Comparison of ENCODE assay signal across 8 cellular contexts in genomic region chr20:39081255-39081654, GRCh38.
DNase-seq lines count a peak whose midpoint lies in the region; ATAC-seq, FAIRE-seq and TF ChIP-seq lines count a peak whose summit lies in the region.

No MANE protein-coding gene starts in this region.

- H3K27me3 Mint-ChIP-seq in T-cell = peaks cover 44 to 48% of the 10 kb centered on the region in 2 donors

- TF ChIP-seq POLR2A in A549 (IDR thresholded peaks at IDR 0.05; ENCODE audit: low read length) = no peak
- no peak for TF ChIP-seq POLR2A in NB4 (IDR thresholded peaks at IDR 0.05; ENCODE audit: extremely low read depth, insufficient read length)
- no peak for TF ChIP-seq POLR2A in adrenal gland (IDR thresholded peaks at IDR 0.05)

- no peaks in the 10 kb centered on the region for H3K27me3 ChIP-seq in adrenal gland

- POLR2A ChIA-PET in A549 (lab: Yijun Ruan, JAX) = interaction anchor here (1.0 kb wide), 1 partner anchor 31 kb away, joined by 3 read pairs; no protein-coding TSS in a partner anchor
- POLR2A ChIA-PET in T-cell (lab: Charles Lee) = no interaction called here

- WGBS in A549 (ENCODE audit: missing lambda C conversion rate) = 10% methylated on average over 5 of the region's 5 CpGs
- WGBS in adrenal gland, 4 donors = 10 to 17% (median 14%) methylated on average over 5 of the region's 5 CpGs

- H3K9me3 ChIP-seq in A549 = no peaks in the 10 kb centered on the region
- no peaks in the 10 kb centered on the region for H3K9me3 ChIP-seq in adrenal gland (replicated peaks in 1 of 3)

- H3K36me3 Mint-ChIP-seq in T-cell = no peaks in the 10 kb centered on the region

- peak; percentile 39 to 50; a peak in 3 of 5 replicates for TF ChIP-seq RAD21 in A549 (conservative IDR thresholded peaks at IDR 0.05 in 1 of 2, IDR thresholded peaks at IDR 0.05 in 1 of 2)

- no peak for TF ChIP-seq EP300 in A549 (IDR thresholded peaks at IDR 0.05)

- H3K27ac ChIP-seq in A549 = no peak overlapping the region
- no peak overlapping the region for H3K27ac ChIP-seq in adrenal gland

- H3K36me3 ChIP-seq in adrenal gland (replicated peaks in 1 of 2) = no peaks in the 10 kb centered on the region

- CTCF ChIA-PET in A549 (lab: Yijun Ruan, JAX) = interaction anchor here (0.6 to 17.5 kb wide), 18 partner anchors 9 to 432 kb away, joined by 3 to 332 read pairs (median 4); no protein-coding TSS in a partner anchor
- CTCF ChIA-PET in T-cell (lab: Charles Lee) = interaction anchor here (0.6 to 2.8 kb wide), 5 partner anchors 11 to 95 kb away, joined by 3 to 37 read pairs (median 5); no protein-coding TSS in a partner anchor

- peaks cover 0 to 2% (median 2%) of the 10 kb centered on the region in 3 donors for H3K4me1 Mint-ChIP-seq in T-cell

- ATAC-seq in A549 (peak; percentile 91 to 96), GM18502 (IDR thresholded peaks at IDR 0.05; ENCODE audit: poor library complexity, unreplicated experiment) (peak; percentile 60), T-cell (replicated peaks in 1 of 4) (peak; percentile 68 to 82 (median 74)), left cardiac atrium (peak; percentile 55 to 79), HG03139 (IDR thresholded peaks at IDR 0.05; ENCODE audit: unreplicated experiment) (no peak)

- peak; percentile 69 for TF ChIP-seq CTCF in A549 (IDR thresholded peaks at IDR 0.05)
- peak; percentile 97 for TF ChIP-seq CTCF in NB4 (IDR thresholded peaks at IDR 0.05; ENCODE audit: low read depth, low read length)
- peak; percentile 84 to 94 (median 90) for TF ChIP-seq CTCF in adrenal gland (IDR thresholded peaks at IDR 0.05)

- intact Hi-C loops in adrenal gland (cut with DNase I) = loop anchor here in 1 of 2 donors (5.0 kb wide), 1 partner anchor 34 kb away; no protein-coding TSS in a partner anchor
- intact Hi-C loops in left cardiac atrium (cut with DNase I) = no loop called here

- H3K9me3 Mint-ChIP-seq in T-cell = no peaks in the 10 kb centered on the region

- H3K4me1 ChIP-seq in A549 = no peaks in the 10 kb centered on the region
- no peaks in the 10 kb centered on the region for H3K4me1 ChIP-seq in adrenal gland (replicated peaks in 1 of 2)

- H3K4me3 ChIP-seq in A549 (no peak overlapping the region), NB4 (ENCODE audit: low read depth, low read length) (no peak overlapping the region), adrenal gland (no peak overlapping the region)

- H3K4me3 Mint-ChIP-seq in T-cell = no peak overlapping the region

- no peak for FAIRE-seq in A549 (lab: Jason Lieb, UNC)

- H3K27ac Mint-ChIP-seq in T-cell = no peak overlapping the region

- H3K4me2 ChIP-seq in A549 = no peak overlapping the region

- DNase-seq in A549 (ENCODE audit: low read depth in 1 of 2, low spot score in 1 of 2) = peak; percentile 72 to 84
- DNase-seq in NB4 (ENCODE audit: low read depth) = peak; percentile 73
- peak; percentile 29 to 85 (median 71) for DNase-seq in T-cell
- peak; percentile 75 to 95 (median 87) for DNase-seq in adrenal gland
- peak; percentile 71 for DNase-seq in left cardiac atrium
- peak; percentile 67 for DNase-seq in renal cortical epithelial cell (ENCODE audit: low read depth)

TF ChIP-seq in A549, 52 proteins besides CTCF, POLR2A, EP300 and RAD21:
- TF ChIP-seq SMC3 (IDR thresholded peaks at IDR 0.05) (peak; percentile 75), KDM1A (IDR thresholded peaks at IDR 0.05; ENCODE audit: low read depth) (no peak), CHD4 (IDR thresholded peaks at IDR 0.05; ENCODE audit: borderline replicate concordance) (no peak), HDAC2 (IDR thresholded peaks at IDR 0.05) (no peak), ZFP36 (IDR thresholded peaks at IDR 0.05; ENCODE audit: borderline replicate concordance, partially characterized antibody) (no peak), TFCP2L1 (CRISPR knock-in tag; IDR thresholded peaks at IDR 0.05) (no peak), MAX (IDR thresholded peaks at IDR 0.05) (no peak)
- TF ChIP-seq, protein P1, sequence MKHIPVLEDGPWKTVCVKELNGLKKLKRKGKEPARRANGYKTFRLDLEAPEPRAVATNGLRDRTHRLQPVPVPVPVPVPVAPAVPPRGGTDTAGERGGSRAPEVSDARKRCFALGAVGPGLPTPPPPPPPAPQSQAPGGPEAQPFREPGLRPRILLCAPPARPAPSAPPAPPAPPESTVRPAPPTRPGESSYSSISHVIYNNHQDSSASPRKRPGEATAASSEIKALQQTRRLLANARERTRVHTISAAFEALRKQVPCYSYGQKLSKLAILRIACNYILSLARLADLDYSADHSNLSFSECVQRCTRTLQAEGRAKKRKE (CRISPR knock-in tag; IDR thresholded peaks at IDR 0.05; ENCODE audit: low read depth) = no peak
